In the genomic region with DNA sequence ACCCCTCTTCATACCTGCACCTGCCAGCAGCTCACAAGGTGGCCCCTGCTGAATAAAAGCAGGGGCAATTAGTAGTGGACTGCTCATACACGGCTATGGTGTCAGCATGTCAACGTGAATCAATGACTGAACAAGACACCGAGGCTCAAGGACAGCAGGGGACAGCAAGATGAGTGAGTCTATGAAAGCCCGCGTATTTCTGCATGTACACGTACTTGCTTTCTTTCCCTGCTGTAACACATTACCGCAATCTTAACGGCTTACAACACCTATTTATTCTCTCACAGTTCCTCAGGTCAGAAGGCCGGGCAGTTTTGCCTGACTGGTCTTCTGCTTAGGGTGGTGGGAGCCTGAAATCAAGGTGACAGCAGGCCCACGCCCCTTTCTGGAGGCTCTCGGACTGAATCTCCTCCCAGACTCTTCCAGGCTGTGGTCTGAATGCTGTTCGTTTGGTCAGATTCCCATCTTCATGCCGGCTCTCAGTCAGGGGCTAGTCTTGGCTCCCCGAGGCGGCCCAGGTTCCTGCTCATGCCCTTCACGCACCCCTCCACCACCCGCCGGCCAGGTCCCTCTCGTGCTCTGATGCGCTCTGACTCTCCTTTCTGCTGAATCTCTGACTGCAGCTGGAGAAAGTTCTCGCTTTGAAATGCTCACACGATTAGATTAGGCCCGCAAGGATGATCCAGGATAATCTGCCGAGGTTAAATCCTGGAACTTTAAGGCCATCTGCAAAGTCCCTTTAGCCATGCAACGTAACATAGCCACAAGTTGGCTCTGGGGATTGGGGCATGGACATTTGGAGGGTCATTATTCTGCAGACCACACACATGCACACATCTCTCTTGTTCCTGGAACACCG, we compare ENCODE assay signal across 25 cellular contexts.
"Had no signal": no experiment of that assay in that cellular context is flagged by ENCODE, and none has a peak within 500 bp of the region (broad histone marks: within the 10 kb centered on the region; RNA-seq: fewer than 3 reads in every experiment).

No MANE protein-coding gene starts in this region.

- FAIRE-seq: bronchial epithelial cell had no signal

- H3K9me3 ChIP-seq: esophagus squamous epithelium, gastrocnemius medialis, neutrophil, ovary, psoas muscle, tibial artery had no signal

- H3K4me1 ChIP-seq: gastrocnemius medialis, psoas muscle, tibial artery had no signal

- H3K27ac ChIP-seq: coronary artery, esophagus squamous epithelium, gastrocnemius medialis, neutrophil, psoas muscle, tibial artery had no signal

- H3K4me1 Mint-ChIP-seq: activated B cell treated with CpG ODN at 0.5 μM for 24 hours, endodermal cell had no signal

- H3K27ac Mint-ChIP-seq: activated B cell treated with CpG ODN at 0.5 μM for 24 hours; activated CD4-positive, alpha-beta T cell treated with anti-CD3 and anti-CD28 coated beads for 36 hours; activated naive CD8-positive, alpha-beta T cell treated with anti-CD3 and anti-CD28 coated beads, Interleukin-2, amount 10 ng/mL, durations not matched to agents 7 days and 5 days; endodermal cell; natural killer cell; stimulated activated naive CD8-positive, alpha-beta T cell treated with anti-CD3 and anti-CD28 coated beads, Interleukin-15, amount 100 ng/mL, for 72 hours had no signal

- H3K4me3 Mint-ChIP-seq: activated B cell treated with CpG ODN at 0.5 μM for 24 hours; activated CD4-positive, alpha-beta T cell treated with anti-CD3 and anti-CD28 coated beads for 36 hours; activated naive CD8-positive, alpha-beta T cell treated with anti-CD3 and anti-CD28 coated beads, Interleukin-2, amount 10 ng/mL, durations not matched to agents 7 days and 5 days; activated T-cell treated with anti-CD3 and anti-CD28 coated beads, Interleukin-2, amount 50 U/mL, for 4 hours; endodermal cell; natural killer cell; stimulated activated naive CD8-positive, alpha-beta T cell treated with anti-CD3 and anti-CD28 coated beads, Interleukin-15, amount 100 ng/mL, for 72 hours had no signal

- H3K36me3 Mint-ChIP-seq: activated naive CD8-positive, alpha-beta T cell treated with anti-CD3 and anti-CD28 coated beads, Interleukin-2, amount 10 ng/mL, durations not matched to agents 7 days and 5 days; natural killer cell had no signal

- DNase-seq: activated B cell treated with CpG ODN at 0.5 μM for 24 hours; activated CD4-positive, alpha-beta T cell treated with anti-CD3 and anti-CD28 coated beads for 36 hours; activated CD4-positive, alpha-beta T cell treated with anti-CD3 and anti-CD28 coated beads, Interleukin-2, amount 50 U/mL, for 4 hours; activated CD8-positive, alpha-beta memory T cell treated with anti-CD3 and anti-CD28 coated beads, Interleukin-2, amount 50 U/mL, for 48 hours; activated naive CD4-positive, alpha-beta T cell treated with Interleukin-2 at 50 U/mL for 16 hours; activated naive CD8-positive, alpha-beta T cell treated with anti-CD3 and anti-CD28 coated beads, Interleukin-2, amount 10 ng/mL, durations not matched to agents 7 days and 5 days; activated T-cell treated with anti-CD3 and anti-CD28 coated beads, Interleukin-2, amount 50 U/mL, for 4 hours; amygdala; esophagus squamous epithelium; gastrocnemius medialis; hippocampal formation; left ventricle myocardium superior; midbrain; natural killer cell; psoas muscle; right cardiac atrium; stimulated activated CD4-positive, alpha-beta T cell treated with anti-CD3 and anti-CD28 coated beads, Interleukin-1b, Interleukin-23, amount 100 ng/mL, for 48 hours; stimulated activated naive CD8-positive, alpha-beta T cell treated with anti-CD3 and anti-CD28 coated beads, Interleukin-15, amount 100 ng/mL, for 72 hours; T-helper 9 cell; tibial artery had no signal

- H3K4me3 ChIP-seq: coronary artery, esophagus squamous epithelium, gastrocnemius medialis, ovary, psoas muscle, tibial artery had no signal

- H3K9me3 Mint-ChIP-seq: activated B cell treated with CpG ODN at 0.5 μM for 24 hours; activated naive CD8-positive, alpha-beta T cell treated with anti-CD3 and anti-CD28 coated beads, Interleukin-2, amount 10 ng/mL, durations not matched to agents 7 days and 5 days; activated T-cell treated with anti-CD3 and anti-CD28 coated beads, Interleukin-2, amount 50 U/mL, for 4 hours; endodermal cell; natural killer cell; stimulated activated naive CD8-positive, alpha-beta T cell treated with anti-CD3 and anti-CD28 coated beads, Interleukin-15, amount 100 ng/mL, for 72 hours had no signal

- H3K27me3 Mint-ChIP-seq: activated CD4-positive, alpha-beta T cell treated with anti-CD3 and anti-CD28 coated beads for 36 hours; stimulated activated naive CD8-positive, alpha-beta T cell treated with anti-CD3 and anti-CD28 coated beads, Interleukin-15, amount 100 ng/mL, for 72 hours had no signal

- ATAC-seq: activated CD4-positive, alpha-beta T cell treated with anti-CD3 and anti-CD28 coated beads for 36 hours; activated T-cell treated with anti-CD3 and anti-CD28 coated beads, Interleukin-2, amount 50 U/mL, for 4 hours; gastrocnemius medialis; left ventricle myocardium superior; natural killer cell; psoas muscle; right cardiac atrium; stimulated activated naive CD8-positive, alpha-beta T cell treated with anti-CD3 and anti-CD28 coated beads, Interleukin-15, amount 100 ng/mL, for 72 hours had no signal

- H3K36me3 ChIP-seq: esophagus squamous epithelium, gastrocnemius medialis, neutrophil, ovary, tibial artery had no signal
